ENCODE assay signal across 9 cellular contexts in genomic region chr7:131940621-131941020, GRCh38.
"Had no signal": no experiment of that assay in that cellular context is flagged by ENCODE, and none has a peak within 500 bp of the region (broad histone marks: within the 10 kb centered on the region; RNA-seq: fewer than 3 reads in every experiment).

No MANE protein-coding gene starts in this region.

- H3K27ac ChIP-seq: GM23248, HL-60 had no signal

- H3K27ac Mint-ChIP-seq: HFFc6, IgD-negative memory B cell had no signal

- H3K4me1 ChIP-seq: HAP-1 had no signal

- H3K36me3 ChIP-seq: HAP-1 had no signal

- H3K4me1 Mint-ChIP-seq: IgD-negative memory B cell had no signal

- H3K9me3 Mint-ChIP-seq: HFFc6 had no signal

- H3K4me3 ChIP-seq: GM23248, HAP-1 had no signal

- H3K9me3 ChIP-seq: HAP-1 had no signal

- H3K36me3 Mint-ChIP-seq: IgD-negative memory B cell had no signal

- H3K9ac ChIP-seq: GM23248 had no signal

- H3K4me3 Mint-ChIP-seq: HFFc6, IgD-negative memory B cell had no signal

- DNase-seq: GM23248, GOT3, H7, HFFc6 had no signal

- H2AFZ ChIP-seq: GM23248 had no signal

- ATAC-seq: HCT116, HepG2 had no signal
